In the genomic region with DNA sequence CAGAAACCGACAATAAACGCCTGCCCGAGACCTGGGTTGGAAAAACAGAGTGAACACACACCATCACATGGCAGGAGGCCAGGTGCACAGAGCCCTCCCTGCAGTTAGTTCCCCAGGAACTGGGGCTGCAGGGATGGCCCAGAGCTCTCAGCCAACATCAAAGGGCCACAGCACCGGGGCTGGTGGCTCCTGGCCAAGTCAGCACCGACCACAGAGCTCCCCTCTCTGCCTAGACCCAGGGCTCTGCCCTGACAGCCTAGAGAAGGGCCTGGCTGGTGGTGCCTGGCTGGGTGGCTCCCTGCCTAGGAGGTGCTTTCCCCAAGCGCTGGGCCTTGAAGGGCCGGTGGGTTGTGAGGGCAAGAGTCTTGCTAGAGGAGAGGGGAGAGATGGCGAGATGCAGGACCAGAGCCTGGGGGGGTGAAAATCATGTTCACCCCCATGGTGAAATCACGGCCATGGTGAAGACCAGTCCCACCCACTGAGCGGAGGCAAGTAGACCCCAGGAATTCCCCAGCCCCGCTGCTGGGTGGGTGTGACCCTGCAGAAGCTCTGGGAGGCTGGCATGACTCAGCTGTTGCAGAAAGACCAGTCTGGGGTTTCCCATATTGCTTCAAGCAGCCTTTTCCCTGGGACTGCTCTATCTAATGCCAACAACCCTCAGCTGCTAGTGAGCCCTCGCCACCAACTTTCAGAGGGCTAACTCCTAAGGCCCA, we compare ENCODE assay signal across 8 cellular contexts. TPM values are rescaled to one million over a fixed set of nuclear protein-coding genes. Genes with fewer than 3 reads are reported as not detected.
DNase-seq lines count a peak whose midpoint lies in the region; ATAC-seq, FAIRE-seq and TF ChIP-seq lines count a peak whose summit lies in the region.

No MANE protein-coding gene starts in this region.

- H3K79me2 ChIP-seq in DND-41 (ENCODE audit: insufficient read depth, low read length) (peaks cover 28% of the 10 kb centered on the region), GM23248 (ENCODE audit: insufficient read depth) (no peaks in the 10 kb centered on the region)

- in situ Hi-C loops in GM23248 (cut with MboI): loop anchor here (10.0 kb wide), 1 partner anchor 63 kb away; no protein-coding TSS in a partner anchor

- H3F3A ChIP-seq in GM23248 (ENCODE audit: insufficient read depth): no peaks in the 10 kb centered on the region

- ATAC-seq in DND-41 (ENCODE audit: insufficient read depth, low read depth): peak; percentile 79
- peak; percentile 5 for ATAC-seq in mucosa of descending colon
- ATAC-seq in GM18867 (IDR thresholded peaks at IDR 0.05; ENCODE audit: unreplicated experiment): no peak

- H3K4me2 ChIP-seq in DND-41 (ENCODE audit: insufficient read depth, low read length) (peak overlapping the region; percentile 69), GM23248 (ENCODE audit: unreplicated experiment) (peak overlapping the region; percentile 59)

- H3K27ac ChIP-seq in DND-41 (ENCODE audit: low read length) (peak overlapping the region; percentile 89), GM23248 (no peak overlapping the region), ascending aorta (no peak overlapping the region)

- H3K4me3 ChIP-seq in DND-41 (ENCODE audit: low read depth in 1 of 2, low read length in 2 of 2) (peak overlapping the region in 1 of 2 experiments; percentile 39; a peak in 1 of 4 replicates), GM23248 (no peak overlapping the region), adipocyte (ENCODE audit: low read length) (no peak overlapping the region), mucosa of descending colon (no peak overlapping the region), ascending aorta (no peak overlapping the region)

- H3K36me3 ChIP-seq in DND-41 (ENCODE audit: insufficient read depth, low read length): no peaks in the 10 kb centered on the region; the same call in 1 of the 2 replicates
- no peaks in the 10 kb centered on the region for H3K36me3 ChIP-seq in GM23248 (ENCODE audit: low read depth)
- no peaks in the 10 kb centered on the region for H3K36me3 ChIP-seq in adipocyte (ENCODE audit: control insufficient read depth, insufficient read depth, low read length, severe bottlenecking)
- no peaks in the 10 kb centered on the region for H3K36me3 ChIP-seq in mucosa of descending colon (ENCODE audit: low read depth)
- H3K36me3 ChIP-seq in ascending aorta: no peaks in the 10 kb centered on the region

- DNase-seq in DND-41 (peak; percentile 92), GM23248 (peak; percentile 93), RCC 7860 (ENCODE audit: low spot score) (peak; percentile 79), adipocyte (ENCODE audit: low read depth) (peak; percentile 90), mucosa of descending colon (peak in 1 of 3 donors; percentile 69), ascending aorta (ENCODE audit: low spot score in 2 of 2) (no peak), DMS153 (lab: John Stamatoyannopoulos, UW) (no peak)

- intact Hi-C loops in mucosa of descending colon (cut with DNase I, micrococcal nuclease) (no loop called here), ascending aorta (cut with DNase I) (no loop called here)

- H4K20me1 ChIP-seq in DND-41 (ENCODE audit: insufficient read depth, low read length) (peaks cover 15% of the 10 kb centered on the region), GM23248 (ENCODE audit: insufficient read depth) (no peaks in the 10 kb centered on the region)

- H2AFZ ChIP-seq in DND-41 (ENCODE audit: low read depth, low read length): no peak overlapping the region; the same call in 1 of the 2 replicates
- H2AFZ ChIP-seq in GM23248: no peak overlapping the region

- WGBS in GM23248 (ENCODE audit: low coverage in 1 of 2, low lambda C conversion rate in 2 of 2, missing lambda C conversion rate in 2 of 2), 2 experiments: 42 to 46% methylated on average over 12 of the region's 12 CpGs

- H3K9me2 ChIP-seq in GM23248 (ENCODE audit: insufficient read depth): no peaks in the 10 kb centered on the region

- peak overlapping the region; percentile 40 for H3K9ac ChIP-seq in DND-41 (ENCODE audit: low read depth, low read length)
- peak overlapping the region; percentile 46; the same call in 1 of the 2 replicates for H3K9ac ChIP-seq in GM23248
- no peak overlapping the region for H3K9ac ChIP-seq in adipocyte (ENCODE audit: low read length)

- no peak for FAIRE-seq in RCC 7860 (lab: Jason Lieb, UNC)

- H3K27me3 ChIP-seq in DND-41 (ENCODE audit: insufficient read depth, low read length, poor library complexity) (no peaks in the 10 kb centered on the region), GM23248 (replicated peaks; ENCODE audit: insufficient read depth) (no peaks in the 10 kb centered on the region), adipocyte (replicated peaks; ENCODE audit: control insufficient read depth, insufficient read depth, low read length) (no peaks in the 10 kb centered on the region), ascending aorta (no peaks in the 10 kb centered on the region)

- H3K9me3 ChIP-seq in DND-41 (ENCODE audit: insufficient read depth, low read length, severe bottlenecking) (peaks cover 2% of the 10 kb centered on the region), GM23248 (ENCODE audit: low read depth) (no peaks in the 10 kb centered on the region), adipocyte (ENCODE audit: control insufficient read depth, low read length) (no peaks in the 10 kb centered on the region), mucosa of descending colon (no peaks in the 10 kb centered on the region), ascending aorta (no peaks in the 10 kb centered on the region)

- TF ChIP-seq CTCF in DND-41 (IDR thresholded peaks at IDR 0.05; ENCODE audit: borderline replicate concordance, extremely low read depth, low read length, poor library complexity, severe bottlenecking) (no peak), mucosa of descending colon (IDR thresholded peaks at IDR 0.05) (no peak), ascending aorta (IDR thresholded peaks at IDR 0.05) (no peak)

- H3K4me1 ChIP-seq in DND-41 (ENCODE audit: insufficient read depth, low read length): peaks cover 58% of the 10 kb centered on the region
- H3K4me1 ChIP-seq in GM23248 (ENCODE audit: insufficient read depth): peaks cover 9% of the 10 kb centered on the region
- H3K4me1 ChIP-seq in adipocyte (ENCODE audit: control insufficient read depth, insufficient read depth, low read length): peaks cover 25% of the 10 kb centered on the region
- peaks cover 15% of the 10 kb centered on the region for H3K4me1 ChIP-seq in mucosa of descending colon (ENCODE audit: low read depth)
- H3K4me1 ChIP-seq in ascending aorta: peaks cover 0 to 5% of the 10 kb centered on the region in 2 donors

RNA-seq across cellular contexts. Expression of a gene that starts 7.2 kb away (rescaled TPM):
- total RNA-seq in GM23248 (2014; rRNA removed; shearing (Covaris generic)): 33.8 and 70.7 TPM in 2 replicates
- polyA plus RNA-seq in GM23248 (2016; fragmentation: Nextera tagmentation; extraction: Ambion mirVana): 64.6 and 67.6 TPM in 2 replicates
- 10 to 100 TPM; 17.9 to 35.0 (median 21.8) TPM for total RNA-seq in mucosa of descending colon
- 37.5 TPM for total RNA-seq in ascending aorta

Comparison
In these comparisons a context has a peak if more than half of its experiments do, and no peak if none do; other contexts are left out.
1. DNase-seq: peak in DND-41 (single experiment), GM23248 (single experiment), RCC 7860 (single experiment) and adipocyte (single experiment); none in ascending aorta (0 of 2) and DMS153 (single experiment).